Comparison of ENCODE assay signal across 18 cellular contexts in genomic region chr6:22596011-22596410, GRCh38. TPM values are rescaled to one million over a fixed set of nuclear protein-coding genes. Genes with fewer than 3 reads are reported as not detected.
DNase-seq lines count a peak whose midpoint lies in the region; ATAC-seq, FAIRE-seq and TF ChIP-seq lines count a peak whose summit lies in the region.
"Had no signal": no experiment of that assay in that cellular context is flagged by ENCODE, and none has a peak within 500 bp of the region (broad histone marks: within the 10 kb centered on the region; RNA-seq: fewer than 3 reads in every experiment).

No MANE protein-coding gene starts in this region.

- peaks cover 6% of the 10 kb centered on the region for H3K36me3 Mint-ChIP-seq in mesothelial cell of epicardium
- no peaks in the 10 kb centered on the region for H3K36me3 Mint-ChIP-seq in stimulated activated naive B cell treated with anti-CD40 and anti-IgM and Interleukin-4, amounts not matched to agents 10 μg/mL and 1 μg/mL and 100 μg/mL, for 72 hours

- H3K4me1 Mint-ChIP-seq in mesothelial cell of epicardium = peaks cover 46% of the 10 kb centered on the region
- no peaks in the 10 kb centered on the region for H3K4me1 Mint-ChIP-seq in stimulated activated naive B cell treated with anti-CD40 and anti-IgM and Interleukin-4, amounts not matched to agents 10 μg/mL and 1 μg/mL and 100 μg/mL, for 72 hours

- H3K27ac Mint-ChIP-seq in mesothelial cell of epicardium = peak overlapping the region; percentile 87
- no peak overlapping the region for H3K27ac Mint-ChIP-seq in stimulated activated naive B cell treated with anti-CD40 and anti-IgM and Interleukin-4, amounts not matched to agents 10 μg/mL and 1 μg/mL and 100 μg/mL, for 72 hours
- H3K27ac Mint-ChIP-seq: GM23338 had no signal

- H3K36me3 ChIP-seq in bronchial epithelial cell (ENCODE audit: control insufficient read depth, insufficient read depth, low read length) = no peaks in the 10 kb centered on the region

- no peak for FAIRE-seq in bronchial epithelial cell (lab: Jason Lieb, UNC)
- FAIRE-seq: A204.1 had no signal

- peak; percentile 34 for DNase-seq in Daoy (ENCODE audit: low read depth)
- DNase-seq in M059J (ENCODE audit: low read depth) = peak; percentile 57
- peak; percentile 87 for DNase-seq in bronchial epithelial cell (ENCODE audit: low read depth)
- DNase-seq in mesothelial cell of epicardium (ENCODE audit: low spot score in 2 of 2, unreplicated experiment in 2 of 2) = no peak
- DNase-seq in T1000 (lab: John Stamatoyannopoulos, UW) = no peak
- DNase-seq in stimulated activated naive B cell treated with anti-CD40 and anti-IgM and Interleukin-4, amounts not matched to agents 10 μg/mL and 1 μg/mL and 100 μg/mL, for 72 hours = no peak
- no peak for DNase-seq in NCI-H187 (lab: John Stamatoyannopoulos, UW)
- DNase-seq in SK-N-DZ (ENCODE audit: low spot score) = no peak
- DNase-seq: C1 segment of cervical spinal cord, MV-4-11, NCI-H1417 treated with DMSO at 0.1 percent for 48 hours, NCI-H2029, NCI-H2171, NCI-H446 treated with DMSO at 0.1 percent for 48 hours had no signal

- TF ChIP-seq CTCF in bronchial epithelial cell (IDR thresholded peaks at IDR 0.05; ENCODE audit: insufficient read depth, low read length, severe bottlenecking) (no peak), mesothelial cell of epicardium (IDR thresholded peaks at IDR 0.05; ENCODE audit: unreplicated experiment) (no peak)

- ATAC-seq in stimulated activated naive B cell treated with anti-CD40 and anti-IgM and Interleukin-4, amounts not matched to agents 10 μg/mL and 1 μg/mL and 100 μg/mL, for 72 hours (replicated peaks) = no peak
- ATAC-seq: GM23338 had no signal

- H3K27me3 Mint-ChIP-seq in mesothelial cell of epicardium (ENCODE audit: low read depth) = no peaks in the 10 kb centered on the region
- H3K27me3 Mint-ChIP-seq in stimulated activated naive B cell treated with anti-CD40 and anti-IgM and Interleukin-4, amounts not matched to agents 10 μg/mL and 1 μg/mL and 100 μg/mL, for 72 hours = no peaks in the 10 kb centered on the region

- no peak overlapping the region for H3K4me3 Mint-ChIP-seq in mesothelial cell of epicardium
- no peak overlapping the region for H3K4me3 Mint-ChIP-seq in stimulated activated naive B cell treated with anti-CD40 and anti-IgM and Interleukin-4, amounts not matched to agents 10 μg/mL and 1 μg/mL and 100 μg/mL, for 72 hours
- H3K4me3 Mint-ChIP-seq: GM23338 had no signal

- no peak overlapping the region for H3K4me3 ChIP-seq in bronchial epithelial cell (ENCODE audit: low read depth, low read length)
- H3K4me3 ChIP-seq: GM23338 had no signal

- no peaks in the 10 kb centered on the region for H3K27me3 ChIP-seq in bronchial epithelial cell (ENCODE audit: control insufficient read depth, insufficient read depth, low read length)

- peaks cover 7% of the 10 kb centered on the region for H3K9me3 Mint-ChIP-seq in mesothelial cell of epicardium
- H3K9me3 Mint-ChIP-seq in stimulated activated naive B cell treated with anti-CD40 and anti-IgM and Interleukin-4, amounts not matched to agents 10 μg/mL and 1 μg/mL and 100 μg/mL, for 72 hours = peaks cover 1 to 3% of the 10 kb centered on the region in 2 donors
- H3K9me3 Mint-ChIP-seq: GM23338 had no signal

RNA-seq across cellular contexts. Expression of gene HDGFL1, which starts 26.6 kb away (rescaled TPM):
- total RNA-seq in Daoy (2014; rRNA removed; shearing (Covaris generic)) = not detected in 2 replicates
- total RNA-seq in M059J (2014; rRNA removed; shearing (Covaris generic)) = not detected in 2 replicates
- total RNA-seq in bronchial epithelial cell (not detected in 2 replicates), mesothelial cell of epicardium (0.09 to 0.14 TPM (median 0.11 TPM) in 3 replicates)
- not detected in 2 replicates for polyA plus RNA-seq in SK-N-DZ (2014; cell fraction: cytosol; rRNA removed)
- 0.08 TPM in 1 of 2 replicates, not detected in the other for polyA plus RNA-seq in SK-N-DZ (2014; cell fraction: nucleus; rRNA removed)
- total RNA-seq: G401, GM23338, SK-MEL-5 had no signal
- polyA plus RNA-seq: GM23338 had no signal

Comparison
In these comparisons a context has a peak if more than half of its experiments do, and no peak if none do; other contexts are left out.
1. DNase-seq: peak in Daoy (single experiment), M059J (single experiment) and bronchial epithelial cell (single experiment); none in mesothelial cell of epicardium (0 of 2), T1000 (single experiment), stimulated activated naive B cell treated with anti-CD40 and anti-IgM and Interleukin-4, amounts not matched to agents 10 μg/mL and 1 μg/mL and 100 μg/mL, for 72 hours (single experiment), NCI-H187 (0 of 2) and SK-N-DZ (single experiment).